Comparison of ENCODE assay signal across 15 cellular contexts in genomic region chr7:40918701-40919271, GRCh38.
DNase-seq lines count a peak whose midpoint lies in the region; ATAC-seq and TF ChIP-seq lines count a peak whose summit lies in the region.
"Had no signal": no experiment of that assay in that cellular context is flagged by ENCODE, and none has a peak within 500 bp of the region (broad histone marks: within the 10 kb centered on the region; RNA-seq: fewer than 3 reads in every experiment).

No MANE protein-coding gene starts in this region.

- peak overlapping the region; percentile 55 for H3K27ac ChIP-seq in GM23248
- no peak overlapping the region for H3K27ac ChIP-seq in prostate gland
- H3K27ac ChIP-seq: body of pancreas, spleen had no signal

- H4K20me1 ChIP-seq in GM23248 (ENCODE audit: insufficient read depth): no peaks in the 10 kb centered on the region

- H3K4me3 ChIP-seq in GM23248 (no peak overlapping the region), prostate gland (no peak overlapping the region)
- H3K4me3 ChIP-seq: body of pancreas, spleen had no signal

- TF ChIP-seq POLR2A in prostate gland (IDR thresholded peaks at IDR 0.05): no peak

- no peaks in the 10 kb centered on the region for H3K79me2 ChIP-seq in GM23248 (ENCODE audit: insufficient read depth)

- H3K9me3 ChIP-seq in GM23248 (ENCODE audit: low read depth) (no peaks in the 10 kb centered on the region), prostate gland (no peaks in the 10 kb centered on the region)
- H3K9me3 ChIP-seq: BE2C, body of pancreas had no signal

- WGBS in GM23248 (ENCODE audit: low coverage in 1 of 2, low lambda C conversion rate in 2 of 2, missing lambda C conversion rate in 2 of 2), 2 experiments: 82 to 85% methylated on average over 2 of the region's 2 CpGs
- 94% methylated on average over 2 of the region's 2 CpGs for WGBS in prostate gland

- H3K36me3 ChIP-seq in GM23248 (ENCODE audit: low read depth) (no peaks in the 10 kb centered on the region), prostate gland (no peaks in the 10 kb centered on the region)
- H3K36me3 ChIP-seq: BE2C, spleen had no signal

- no peaks in the 10 kb centered on the region for H3K9me2 ChIP-seq in GM23248 (ENCODE audit: insufficient read depth)

- no peak overlapping the region for H2AFZ ChIP-seq in GM23248

- H3K27me3 Mint-ChIP-seq in natural killer cell (ENCODE audit: low read depth in 2 of 2): no peaks in the 10 kb centered on the region

- no peaks in the 10 kb centered on the region for H3K36me3 Mint-ChIP-seq in natural killer cell

- peak overlapping the region; percentile 36 for H3K4me2 ChIP-seq in GM23248 (ENCODE audit: unreplicated experiment)

- H3K9ac ChIP-seq in GM23248: 0 out of 2 replicates have a peak overlapping the region, but pooled peaks have one; percentile 1

- H3K4me1 Mint-ChIP-seq in natural killer cell: no peaks in the 10 kb centered on the region

- in situ Hi-C loops in GM23248 (cut with MboI): no loop called here

- H3F3A ChIP-seq in GM23248 (ENCODE audit: insufficient read depth): peaks cover 27% of the 10 kb centered on the region

- H3K4me1 ChIP-seq in GM23248 (ENCODE audit: insufficient read depth): peaks cover 38% of the 10 kb centered on the region
- no peaks in the 10 kb centered on the region for H3K4me1 ChIP-seq in prostate gland (replicated peaks)
- H3K4me1 ChIP-seq: BE2C, body of pancreas, spleen had no signal

- peak; percentile 23 to 93 for ATAC-seq in left cardiac atrium
- no peak for ATAC-seq in natural killer cell
- ATAC-seq: body of pancreas, HCT116 had no signal

- no peak overlapping the region for H3K4me3 Mint-ChIP-seq in natural killer cell
- H3K4me3 Mint-ChIP-seq: T-helper 2 cell treated with Interferon-gamma antibody and Interleukin-4, amounts not matched to agents 5 μg/mL and 100 μg/mL, for 36 hours had no signal

- intact Hi-C loops in left cardiac atrium (cut with DNase I): no loop called here
- intact Hi-C loops in prostate gland (cut with DNase I): loop anchor here (10.0 kb wide), 1 partner anchor 144 kb away; no protein-coding TSS in a partner anchor
- intact Hi-C loops in natural killer cell (cut with micrococcal nuclease): no loop called here

- no peak overlapping the region for H3K27ac Mint-ChIP-seq in natural killer cell
- H3K27ac Mint-ChIP-seq: T-helper 2 cell treated with Interferon-gamma antibody and Interleukin-4, amounts not matched to agents 5 μg/mL and 100 μg/mL, for 36 hours had no signal

- TF ChIP-seq CTCF in prostate gland (IDR thresholded peaks at IDR 0.05) (no peak), natural killer cell (IDR thresholded peaks at IDR 0.05) (no peak)

- DNase-seq in A172 (ENCODE audit: low spot score) (peak; percentile 92), GM23248 (peak; percentile 82), amniotic epithelial cell (ENCODE audit: low read depth) (peak; percentile 92), left cardiac atrium (no peak), NCI-H69 (lab: John Stamatoyannopoulos, UW) (no peak), prostate gland (ENCODE audit: low spot score) (no peak), ecto neural progenitor cell (ENCODE audit: low spot score) (no peak), natural killer cell (no peak)
- DNase-seq: BE2C, body of pancreas, foreskin melanocyte, NCI-H1436, spleen had no signal

- H3K9me3 Mint-ChIP-seq in natural killer cell: peaks cover 11 to 13% of the 10 kb centered on the region in 2 donors

- H3K27me3 ChIP-seq in GM23248 (replicated peaks; ENCODE audit: insufficient read depth) (no peaks in the 10 kb centered on the region), prostate gland (replicated peaks; ENCODE audit: insufficient read depth) (no peaks in the 10 kb centered on the region)
- H3K27me3 ChIP-seq: BE2C, body of pancreas, spleen had no signal

Comparison
In these comparisons a context has a peak if more than half of its experiments do, and no peak if none do; other contexts are left out.
1. DNase-seq: peak in A172 (single experiment), GM23248 (single experiment) and amniotic epithelial cell (single experiment); none in left cardiac atrium (single experiment), NCI-H69 (single experiment), prostate gland (single experiment), ecto neural progenitor cell (single experiment) and natural killer cell (single experiment).
2. ATAC-seq: peak in left cardiac atrium (2 of 2); none in natural killer cell (0 of 3).